Comparison of ENCODE assay signal across 1 cellular context in the genomic region with DNA sequence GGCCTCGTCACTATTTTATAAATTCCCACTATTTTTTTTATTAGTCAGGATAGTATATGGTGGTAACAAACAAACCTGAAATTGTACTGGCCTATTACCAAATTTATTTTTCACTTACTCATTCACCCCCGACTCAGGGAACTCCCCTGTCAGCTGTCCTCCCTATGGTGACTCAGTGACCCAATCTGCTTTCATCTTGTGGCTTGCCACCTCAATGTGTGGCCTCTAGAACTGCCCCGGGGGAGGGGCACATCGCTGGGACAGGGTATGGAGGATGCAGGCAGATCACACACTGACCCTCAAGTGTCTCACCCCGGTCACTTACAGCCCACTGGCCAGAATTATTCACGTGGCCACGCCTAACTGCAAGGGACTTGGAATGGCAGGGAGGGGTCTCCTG.
TF ChIP-seq lines count a peak whose summit lies in the region.

No MANE protein-coding gene starts in this region.

TF ChIP-seq in HCT116, 20 proteins besides CTCF, POLR2A, EP300 and RAD21 (continued from another document):
- TF ChIP-seq ZBTB33 (IDR thresholded peaks at IDR 0.05; ENCODE audit: extremely low read depth, insufficient replicate concordance, low read length) (no peak), SP1 (IDR thresholded peaks at IDR 0.05; ENCODE audit: low read depth) (no peak), CEBPB (IDR thresholded peaks at IDR 0.05; ENCODE audit: low read depth) (no peak), MAX (IDR thresholded peaks at IDR 0.05) (no peak)
- TF ChIP-seq, protein P1, sequence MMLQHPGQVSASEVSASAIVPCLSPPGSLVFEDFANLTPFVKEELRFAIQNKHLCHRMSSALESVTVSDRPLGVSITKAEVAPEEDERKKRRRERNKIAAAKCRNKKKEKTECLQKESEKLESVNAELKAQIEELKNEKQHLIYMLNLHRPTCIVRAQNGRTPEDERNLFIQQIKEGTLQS (IDR thresholded peaks at IDR 0.05), result no peak
